In the genomic region with DNA sequence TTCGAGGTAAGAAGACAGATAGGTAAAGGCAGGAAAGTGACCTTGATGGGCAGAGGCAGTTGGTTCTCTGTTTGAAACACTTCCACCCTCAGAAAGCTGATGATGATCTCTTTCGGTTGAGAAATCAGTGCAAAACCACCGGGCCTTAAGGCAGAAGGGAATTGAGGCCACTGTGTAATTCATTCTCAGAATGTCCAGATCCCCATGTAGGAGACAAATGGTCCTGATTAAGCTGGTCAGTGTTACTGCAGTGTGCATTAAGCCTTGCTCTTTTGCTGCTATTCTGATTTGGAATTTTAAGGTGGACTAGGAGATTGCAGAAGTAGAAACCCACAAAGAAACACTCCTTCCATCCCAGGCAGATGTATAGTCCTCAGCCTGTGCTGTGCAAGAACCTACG, we compare ENCODE assay signal across 17 cellular contexts.
DNase-seq lines count a peak whose midpoint lies in the region; ATAC-seq, FAIRE-seq and TF ChIP-seq lines count a peak whose summit lies in the region.
"Had no signal": no experiment of that assay in that cellular context is flagged by ENCODE, and none has a peak within 500 bp of the region (broad histone marks: within the 10 kb centered on the region; RNA-seq: fewer than 3 reads in every experiment).

No MANE protein-coding gene starts in this region.

- POLR2A ChIA-PET in CD8-positive, alpha-beta memory T cell (lab: Charles Lee), result no interaction called here
- POLR2A ChIA-PET in SK-N-SH (lab: Yijun Ruan, JAX), result no interaction called here

- intact Hi-C loops in colonic mucosa (cut with DNase I), result no loop called here

- no peaks in the 10 kb centered on the region for H3K79me2 ChIP-seq in SK-N-SH (ENCODE audit: insufficient read depth)
- H3K79me2 ChIP-seq: parathyroid adenoma had no signal

- no peak for TF ChIP-seq POLR2A in GM12891 (IDR thresholded peaks at IDR 0.05; ENCODE audit: low read depth, low read length)

- H3K27me3 ChIP-seq in CD8-positive, alpha-beta memory T cell (ENCODE audit: insufficient read depth, low read length, poor library complexity, severe bottlenecking), result no peaks in the 10 kb centered on the region
- no peaks in the 10 kb centered on the region for H3K27me3 ChIP-seq in SK-N-SH (ENCODE audit: insufficient read depth)
- H3K27me3 ChIP-seq in colonic mucosa, result no peaks in the 10 kb centered on the region

- H2AFZ ChIP-seq in SK-N-SH (ENCODE audit: low read depth), result no peak overlapping the region
- H2AFZ ChIP-seq: parathyroid adenoma had no signal

- peak overlapping the region; percentile 27 to 76 (median 55) for H3K27ac Mint-ChIP-seq in CD8-positive, alpha-beta memory T cell
- H3K27ac Mint-ChIP-seq in immature natural killer cell, result peak overlapping the region; percentile 6 to 82 (median 58)
- H3K27ac Mint-ChIP-seq: activated naive CD8-positive, alpha-beta T cell treated with anti-CD3 and anti-CD28 coated beads for 36 hours; WTC11 had no signal

- DNase-seq in CD8-positive, alpha-beta memory T cell, result no peak
- no peak for DNase-seq in GM12891 (ENCODE audit: insufficient read length, low spot score)
- peak; percentile 34 for DNase-seq in SK-N-SH
- no peak for DNase-seq in immature natural killer cell
- no peak for DNase-seq in colonic mucosa
- DNase-seq: activated naive CD8-positive, alpha-beta T cell treated with anti-CD3 and anti-CD28 coated beads for 36 hours; erythroblast; glutamatergic neuron; SIG-M5; stimulated activated CD4-positive, alpha-beta T cell treated with anti-CD3 and anti-CD28 coated beads, Interleukin-2, amount 100 ng/mL, for 48 hours had no signal

- H3K9me2 ChIP-seq in SK-N-SH, result no peaks in the 10 kb centered on the region

- no peak overlapping the region for H3K4me3 ChIP-seq in CD8-positive, alpha-beta memory T cell (ENCODE audit: low read length)
- H3K4me3 ChIP-seq in SK-N-SH (ENCODE audit: low read depth in 2 of 2, low read length in 1 of 2), result no peak overlapping the region
- no peak overlapping the region for H3K4me3 ChIP-seq in colonic mucosa
- H3K4me3 ChIP-seq: lung, skin epidermis had no signal

- H3K9me3 Mint-ChIP-seq in CD8-positive, alpha-beta memory T cell, result no peaks in the 10 kb centered on the region
- peaks cover 0 to 2% (median 0%) of the 10 kb centered on the region in 6 donors for H3K9me3 Mint-ChIP-seq in immature natural killer cell
- H3K9me3 Mint-ChIP-seq: activated naive CD8-positive, alpha-beta T cell treated with anti-CD3 and anti-CD28 coated beads for 36 hours; WTC11 had no signal

- H3F3A ChIP-seq in SK-N-SH (replicated peaks; ENCODE audit: insufficient read depth), result no peaks in the 10 kb centered on the region

- no peak for TF ChIP-seq RAD21 in SK-N-SH (IDR thresholded peaks at IDR 0.05; ENCODE audit: low read length)

- no peak overlapping the region for H3K4me3 Mint-ChIP-seq in CD8-positive, alpha-beta memory T cell
- H3K4me3 Mint-ChIP-seq in immature natural killer cell, result no peak overlapping the region
- H3K4me3 Mint-ChIP-seq: activated naive CD8-positive, alpha-beta T cell treated with anti-CD3 and anti-CD28 coated beads for 36 hours; WTC11 had no signal

- peaks cover 46 to 77% (median 60%) of the 10 kb centered on the region in 3 donors for H3K4me1 Mint-ChIP-seq in CD8-positive, alpha-beta memory T cell
- peaks cover 60 to 65% of the 10 kb centered on the region in 2 donors for H3K4me1 Mint-ChIP-seq in immature natural killer cell

- peak; percentile 90 for FAIRE-seq in GM12891 (lab: Jason Lieb, UNC)
- FAIRE-seq: urothelium cell line had no signal

- 69% methylated on average over 4 of the region's 4 CpGs for WGBS in SK-N-SH (ENCODE audit: low lambda C conversion rate)

- H3K9me3 ChIP-seq in CD8-positive, alpha-beta memory T cell (ENCODE audit: low read length), result no peaks in the 10 kb centered on the region
- H3K9me3 ChIP-seq in SK-N-SH (no peaks in the 10 kb centered on the region), colonic mucosa (no peaks in the 10 kb centered on the region)

- H3K4me2 ChIP-seq in SK-N-SH, result no peak overlapping the region

- CTCF ChIA-PET in CD8-positive, alpha-beta memory T cell (lab: Charles Lee), result interaction anchor here (1.6 kb wide), 1 partner anchor 12 kb away, joined by 3 read pairs; no protein-coding TSS in a partner anchor
- CTCF ChIA-PET in SK-N-SH (lab: Yijun Ruan, JAX), result interaction anchor here (0.9 to 1.5 kb wide), 3 partner anchors 8 to 378 kb away, joined by 3 to 4 read pairs (median 4); partner anchors contain the start of gene NR3C1

- no peaks in the 10 kb centered on the region for H4K20me1 ChIP-seq in SK-N-SH (ENCODE audit: insufficient read depth)

- H3K27me3 Mint-ChIP-seq in CD8-positive, alpha-beta memory T cell, result no peaks in the 10 kb centered on the region
- H3K27me3 Mint-ChIP-seq in immature natural killer cell (ENCODE audit: low read depth in 3 of 3), result peaks cover 2 to 8% (median 6%) of the 10 kb centered on the region in 3 donors
- H3K27me3 Mint-ChIP-seq: activated naive CD8-positive, alpha-beta T cell treated with anti-CD3 and anti-CD28 coated beads for 36 hours had no signal

- H3K36me3 Mint-ChIP-seq in CD8-positive, alpha-beta memory T cell, result peaks cover 0 to 17% (median 13%) of the 10 kb centered on the region in 3 donors
- H3K36me3 Mint-ChIP-seq in immature natural killer cell, result peaks cover 6 to 8% (median 8%) of the 10 kb centered on the region in 3 donors
- H3K36me3 Mint-ChIP-seq: WTC11 had no signal

- TF ChIP-seq EP300 in SK-N-SH (IDR thresholded peaks at IDR 0.05; ENCODE audit: borderline replicate concordance in 1 of 2, low read depth in 1 of 2, low read length in 1 of 2), result no peak

- ATAC-seq in HG02973 (IDR thresholded peaks at IDR 0.05; ENCODE audit: unreplicated experiment) (no peak), HG02938 (IDR thresholded peaks at IDR 0.05; ENCODE audit: unreplicated experiment) (no peak)
- ATAC-seq: WTC11 had no signal

- H3K9ac ChIP-seq in SK-N-SH, result no peak overlapping the region
- no peak overlapping the region for H3K9ac ChIP-seq in colonic mucosa (ENCODE audit: low read depth in 2 of 2, low read length in 2 of 2)
- H3K9ac ChIP-seq: parathyroid adenoma had no signal

- no peaks in the 10 kb centered on the region for H3K36me3 ChIP-seq in CD8-positive, alpha-beta memory T cell (ENCODE audit: insufficient read depth, low read length)
- H3K36me3 ChIP-seq in SK-N-SH (replicated peaks in 1 of 2; ENCODE audit: control insufficient read depth in 1 of 2, insufficient read depth in 2 of 2, low read length in 1 of 2), result peaks cover 0 to 4% of the 10 kb centered on the region in 2 experiments
- no peaks in the 10 kb centered on the region for H3K36me3 ChIP-seq in colonic mucosa

- peaks cover 23% of the 10 kb centered on the region for H3K4me1 ChIP-seq in CD8-positive, alpha-beta memory T cell (ENCODE audit: insufficient read depth, low read length)
- H3K4me1 ChIP-seq in SK-N-SH (ENCODE audit: control insufficient read depth in 1 of 2, insufficient read depth in 2 of 2, low read depth in 1 of 2, low read length in 1 of 2) (peaks cover 4 to 32% of the 10 kb centered on the region in 2 experiments; a peak in 2 of 4 replicates), colonic mucosa (no peaks in the 10 kb centered on the region)
- H3K4me1 ChIP-seq: parathyroid adenoma had no signal

- no peak for TF ChIP-seq CTCF in SK-N-SH (IDR thresholded peaks at IDR 0.05)
- TF ChIP-seq CTCF in colonic mucosa (IDR thresholded peaks at IDR 0.05), result no peak

- H3K27ac ChIP-seq in CD8-positive, alpha-beta memory T cell (ENCODE audit: low read depth, low read length), result no peak overlapping the region
- H3K27ac ChIP-seq in SK-N-SH (ENCODE audit: low read depth in 2 of 2, low read length in 1 of 2), result peak overlapping the region in 1 of 2 experiments; percentile 79; a peak in 2 of 4 replicates
- no peak overlapping the region for H3K27ac ChIP-seq in colonic mucosa
- H3K27ac ChIP-seq: parathyroid adenoma had no signal

TF ChIP-seq in GM12891, 5 proteins besides CTCF, POLR2A, EP300 and RAD21:
- TF ChIP-seq PAX5 (IDR thresholded peaks at IDR 0.05; ENCODE audit: insufficient read depth, low read length, severe bottlenecking) (no peak), POU2F2 (IDR thresholded peaks at IDR 0.05; ENCODE audit: low read depth, low read length) (0 out of 2 replicates have a peak, but pooled peaks have one; percentile 17), POLR2AphosphoS5 (IDR thresholded peaks at IDR 0.05; ENCODE audit: low read depth, low read length) (no peak), TAF1 (IDR thresholded peaks at IDR 0.05; ENCODE audit: low read depth, low read length) (0 out of 2 replicates have a peak, but pooled peaks have one; percentile 42), SPI1 (IDR thresholded peaks at IDR 0.05; ENCODE audit: low read depth, low read length) (peak; percentile 47; the same call in 1 of the 2 replicates)
TF ChIP-seq in GM12891: peak in this region for 3.

TF ChIP-seq in SK-N-SH, 30 proteins besides CTCF, POLR2A, EP300 and RAD21:
- TF ChIP-seq GATA2 (CRISPR knock-in tag; IDR thresholded peaks at IDR 0.05) (peak; percentile 50; the same call in 1 of the 2 replicates), RCOR1 (IDR thresholded peaks at IDR 0.05; ENCODE audit: low read length) (peak; percentile 59; the same call in 1 of the 2 replicates), NFIC (IDR thresholded peaks at IDR 0.05; ENCODE audit: borderline replicate concordance) (no peak)
